Comparison of ENCODE assay signal across 1 cellular context in genomic region chr1:223815865-223816264, GRCh38.
TF ChIP-seq lines count a peak whose summit lies in the region.

No MANE protein-coding gene starts in this region.

TF ChIP-seq in endothelial cell of umbilical vein, 7 proteins besides CTCF, POLR2A, EP300 and RAD21 (continued from another document):
- TF ChIP-seq GATA2 (IDR thresholded peaks at IDR 0.05; ENCODE audit: insufficient read depth, insufficient read length, low read depth, low read length): no peak
- no peak for TF ChIP-seq EZH2 (IDR thresholded peaks at IDR 0.05; ENCODE audit: borderline replicate concordance, low read depth, low read length, severe bottlenecking)
- no peak for TF ChIP-seq FOS (IDR thresholded peaks at IDR 0.05; ENCODE audit: borderline replicate concordance, insufficient read depth, low read length)
TF ChIP-seq in endothelial cell of umbilical vein: peak in this region for 0.
